Comparison of ENCODE assay signal across 1 cellular context in the genomic region with DNA sequence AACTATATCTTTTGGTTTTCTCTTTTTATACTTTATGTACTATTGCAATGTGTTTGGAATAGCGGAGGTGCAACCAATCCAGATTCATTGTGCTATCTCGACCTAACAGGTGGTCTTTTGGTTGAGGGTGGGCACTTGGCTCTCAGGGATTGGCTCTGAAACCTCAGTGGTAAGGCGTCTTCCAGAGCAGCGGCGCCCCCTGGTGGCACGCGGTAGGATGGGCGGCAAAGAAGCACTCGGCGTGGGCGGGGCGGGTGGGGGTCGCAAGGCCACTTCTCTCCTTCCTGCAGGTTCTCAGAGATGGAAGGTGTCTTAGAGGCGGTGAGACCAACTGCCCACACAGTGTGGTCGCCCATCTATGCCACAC.
A peak's percentile ranks its signal among the peaks of the same experiment; 100 is the strongest.
TF ChIP-seq lines count a peak whose summit lies in the region.

No MANE protein-coding gene starts in this region.

TF ChIP-seq in GM12878, 131 proteins besides CTCF, POLR2A, EP300 and RAD21:
- TF ChIP-seq TCF12 (IDR thresholded peaks at IDR 0.05; ENCODE audit: low read depth, low read length) (0 out of 2 replicates have a peak, but pooled peaks have one; percentile 3), KLF5 (IDR thresholded peaks at IDR 0.05; ENCODE audit: partially characterized antibody) (no peak), WRNIP1 (IDR thresholded peaks at IDR 0.05; ENCODE audit: borderline replicate concordance, low read depth, low read length) (no peak), SRF (IDR thresholded peaks at IDR 0.05; ENCODE audit: low read depth in 2 of 2, low read length in 2 of 2) (peak; percentile 4 to 29; a peak in 1 of 4 replicates), ZBTB11 (CRISPR knock-in tag; IDR thresholded peaks at IDR 0.05) (no peak), BCLAF1 (IDR thresholded peaks at IDR 0.05) (no peak), SMC3 (IDR thresholded peaks at IDR 0.05; ENCODE audit: borderline replicate concordance, low read length) (peak; percentile 75), EGR1 (IDR thresholded peaks at IDR 0.05; ENCODE audit: borderline replicate concordance in 1 of 2, low read depth in 2 of 2, low read length in 2 of 2) (peak in 1 of 2 experiments; percentile 90; a peak in 2 of 3 replicates)
- TF ChIP-seq, protein P1, sequence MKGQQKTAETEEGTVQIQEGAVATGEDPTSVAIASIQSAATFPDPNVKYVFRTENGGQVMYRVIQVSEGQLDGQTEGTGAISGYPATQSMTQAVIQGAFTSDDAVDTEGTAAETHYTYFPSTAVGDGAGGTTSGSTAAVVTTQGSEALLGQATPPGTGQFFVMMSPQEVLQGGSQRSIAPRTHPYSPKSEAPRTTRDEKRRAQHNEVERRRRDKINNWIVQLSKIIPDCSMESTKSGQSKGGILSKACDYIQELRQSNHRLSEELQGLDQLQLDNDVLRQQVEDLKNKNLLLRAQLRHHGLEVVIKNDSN (IDR thresholded peaks at IDR 0.05; ENCODE audit: borderline replicate concordance, extremely low read length, insufficient read depth, low read depth, low read length) = no peak
